Comparison of ENCODE assay signal across 29 cellular contexts in the genomic region with DNA sequence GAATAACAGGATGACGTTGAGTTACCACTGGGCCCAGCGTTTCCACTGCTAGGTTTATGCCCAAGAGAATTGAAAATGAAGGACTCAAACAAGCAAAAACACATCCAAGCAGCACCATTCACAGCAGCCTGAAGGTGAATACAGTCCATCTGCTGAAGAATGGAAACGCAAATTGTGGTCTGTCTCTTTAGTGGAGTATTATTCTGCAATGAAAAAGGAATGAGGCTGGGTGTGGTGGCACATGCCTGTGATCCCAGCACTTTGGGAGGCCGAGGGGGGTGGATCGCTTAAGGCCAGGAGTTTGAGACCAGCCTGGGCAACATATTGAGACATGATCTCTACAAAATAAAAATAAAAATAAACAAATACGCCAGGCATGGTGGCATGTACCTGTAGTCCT. TPM values are rescaled to one million over a fixed set of nuclear protein-coding genes. Genes with fewer than 3 reads are reported as not detected.
"Had no signal": no experiment of that assay in that cellular context is flagged by ENCODE, and none has a peak within 500 bp of the region (broad histone marks: within the 10 kb centered on the region; RNA-seq: fewer than 3 reads in every experiment).

No MANE protein-coding gene starts in this region.

- H3K27ac Mint-ChIP-seq: endodermal cell had no signal

- H3K4me1 ChIP-seq: colonic mucosa, esophagus muscularis mucosa, esophagus squamous epithelium, foreskin keratinocyte, gastrocnemius medialis, gastroesophageal sphincter had no signal

- H3K9me3 Mint-ChIP-seq: effector memory CD8-positive, alpha-beta T cell; endodermal cell had no signal

- H3K36me3 ChIP-seq: colonic mucosa, esophagus muscularis mucosa, esophagus squamous epithelium, gastrocnemius medialis, gastroesophageal sphincter, heart left ventricle, heart right ventricle had no signal

- H3K4me3 Mint-ChIP-seq: effector memory CD8-positive, alpha-beta T cell; endodermal cell had no signal

- H3K27ac ChIP-seq: colonic mucosa, coronary artery, dorsolateral prefrontal cortex, epithelial cell of prostate, esophagus muscularis mucosa, esophagus squamous epithelium, foreskin keratinocyte, gastrocnemius medialis, gastroesophageal sphincter, heart left ventricle, heart right ventricle had no signal

- H3K4me1 Mint-ChIP-seq: endodermal cell had no signal

- ATAC-seq: effector memory CD8-positive, alpha-beta T cell; esophagus mucosa; foreskin keratinocyte; gastrocnemius medialis; gastroesophageal sphincter; heart left ventricle; heart right ventricle had no signal

- H3K27me3 ChIP-seq: colonic mucosa, dorsolateral prefrontal cortex had no signal

- FAIRE-seq: colon, endometrium, endothelial cell of umbilical vein, frontal cortex had no signal

- DNase-seq: colonic mucosa; cortex of kidney; dermis blood vessel endothelial cell; dorsolateral prefrontal cortex; effector CD4-positive, alpha-beta T cell; effector CD8-positive, alpha-beta T cell; effector memory CD4-positive, alpha-beta T cell; effector memory CD8-positive, alpha-beta T cell; endodermal cell; erythroblast; esophagus squamous epithelium; foreskin fibroblast; foreskin keratinocyte; foreskin melanocyte; gastrocnemius medialis; glutamatergic neuron; head of caudate nucleus; heart left ventricle; heart right ventricle had no signal

- H3K9me3 ChIP-seq: colonic mucosa, esophagus muscularis mucosa, esophagus squamous epithelium, gastrocnemius medialis, gastroesophageal sphincter had no signal

- H3K4me3 ChIP-seq: colonic mucosa, coronary artery, dorsolateral prefrontal cortex, esophagus muscularis mucosa, esophagus squamous epithelium, gastrocnemius medialis, gastroesophageal sphincter, heart left ventricle, heart right ventricle had no signal

RNA-seq across cellular contexts. Expression of a gene that starts 41.9 kb away (rescaled TPM):
- total RNA-seq: esophagus mucosa, fibroblast of lung had no signal
